15 cellular contexts compared by ENCODE assay signal in the genomic region with DNA sequence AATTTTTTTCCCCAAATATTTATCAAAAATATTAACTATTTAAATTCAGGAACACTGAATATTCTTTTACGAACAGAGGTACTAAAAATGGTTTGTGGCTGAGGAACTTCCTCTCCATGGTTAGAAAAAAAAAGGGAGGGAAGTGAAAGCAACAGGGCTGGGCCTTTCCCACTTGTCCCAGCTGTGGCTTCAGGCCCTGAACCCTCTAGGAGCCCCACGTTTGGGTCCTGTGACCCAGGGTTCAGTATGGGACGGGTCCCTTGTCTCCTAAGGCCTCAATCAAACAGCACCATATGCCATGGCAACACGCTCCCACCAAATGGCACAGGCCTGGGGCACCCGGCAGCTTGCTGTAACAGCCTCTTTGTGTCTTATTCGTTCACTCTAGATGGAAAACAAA. TPM values are rescaled to one million over a fixed set of nuclear protein-coding genes. Genes with fewer than 3 reads are reported as not detected.
DNase-seq lines count a peak whose midpoint lies in the region; ATAC-seq, FAIRE-seq and TF ChIP-seq lines count a peak whose summit lies in the region.
"Had no signal": no experiment of that assay in that cellular context is flagged by ENCODE, and none has a peak within 500 bp of the region (broad histone marks: within the 10 kb centered on the region; RNA-seq: fewer than 3 reads in every experiment).

No MANE protein-coding gene starts in this region.

- H3K36me3 Mint-ChIP-seq in endodermal cell (ENCODE audit: low read depth): peaks cover 34% of the 10 kb centered on the region

- H3K9me3 ChIP-seq in endodermal cell (ENCODE audit: control insufficient read depth, low read length) (no peaks in the 10 kb centered on the region), osteoblast (ENCODE audit: low read depth, low read length) (no peaks in the 10 kb centered on the region)

- no peak overlapping the region for H3K4me3 ChIP-seq in endodermal cell (ENCODE audit: low read length)
- no peak overlapping the region for H3K4me3 ChIP-seq in osteoblast (ENCODE audit: insufficient read depth, low read length)
- H3K4me3 ChIP-seq: hepatocyte had no signal

- H3K27ac ChIP-seq in endodermal cell (ENCODE audit: low read depth, low read length): no peak overlapping the region
- peak overlapping the region; percentile 40 for H3K27ac ChIP-seq in osteoblast (ENCODE audit: low read depth, low read length)
- H3K27ac ChIP-seq: C4-2B had no signal

- peak overlapping the region; percentile 47 for H2AFZ ChIP-seq in osteoblast (ENCODE audit: low read length)
- H2AFZ ChIP-seq: hepatocyte had no signal

- peaks cover 20% of the 10 kb centered on the region for H3K36me3 ChIP-seq in endodermal cell (ENCODE audit: control insufficient read depth, insufficient read depth, low read length)
- no peaks in the 10 kb centered on the region for H3K36me3 ChIP-seq in osteoblast (ENCODE audit: insufficient read depth, low read length)

- no peaks in the 10 kb centered on the region for H3K9me3 Mint-ChIP-seq in endodermal cell
- H3K9me3 Mint-ChIP-seq: activated naive CD4-positive, alpha-beta T cell treated with anti-CD3 and anti-CD28 coated beads, Interleukin-2, amount 10 ng/mL, durations not matched to agents 7 days and 5 days had no signal

- H3K4me1 ChIP-seq in endodermal cell (ENCODE audit: control insufficient read depth, insufficient read depth, low read length): peaks cover 11% of the 10 kb centered on the region
- H3K4me1 ChIP-seq in osteoblast (ENCODE audit: insufficient read depth, low read length): peaks cover 20% of the 10 kb centered on the region

- H3K4me3 Mint-ChIP-seq in endodermal cell: no peak overlapping the region
- H3K4me3 Mint-ChIP-seq: activated naive CD4-positive, alpha-beta T cell treated with anti-CD3 and anti-CD28 coated beads, Interleukin-2, amount 10 ng/mL, durations not matched to agents 7 days and 5 days had no signal

- H4K20me1 ChIP-seq in osteoblast (ENCODE audit: insufficient read depth, low read length): no peaks in the 10 kb centered on the region

- ATAC-seq in HG03460 (IDR thresholded peaks at IDR 0.05; ENCODE audit: unreplicated experiment): no peak

- H3K4me2 ChIP-seq in osteoblast (ENCODE audit: insufficient read depth, low read length): no peak overlapping the region
- H3K4me2 ChIP-seq: hepatocyte had no signal

- H3K27me3 ChIP-seq in endodermal cell (ENCODE audit: control insufficient read depth, insufficient read depth, low read length, poor library complexity, severe bottlenecking) (no peaks in the 10 kb centered on the region), osteoblast (ENCODE audit: insufficient read depth, low read length) (no peaks in the 10 kb centered on the region)
- H3K27me3 ChIP-seq: hepatocyte had no signal

- peaks cover 18% of the 10 kb centered on the region for H3K4me1 Mint-ChIP-seq in endodermal cell

- H3K79me2 ChIP-seq in osteoblast (ENCODE audit: insufficient read depth, low read length): no peaks in the 10 kb centered on the region
- H3K79me2 ChIP-seq: hepatocyte had no signal

- WGBS in endodermal cell (ENCODE audit: insufficient coverage in 1 of 2, insufficient read length in 1 of 2), 2 experiments: 92 to 97% methylated on average over 6 of the region's 6 CpGs

- TF ChIP-seq CTCF in endodermal cell (conservative IDR thresholded peaks at IDR 0.05) (no peak), osteoblast (IDR thresholded peaks at IDR 0.05; ENCODE audit: extremely low read depth, low read depth, low read length) (no peak)

- no peak for FAIRE-seq in urothelium cell line (lab: Jason Lieb, UNC)

- peak; percentile 52 for DNase-seq in CMK (ENCODE audit: low read depth)
- DNase-seq in NOMO-1 treated with DMSO at 0.1 percent for 48 hours (lab: John Stamatoyannopoulos, UW; ENCODE audit: unreplicated experiment): peak; percentile 80
- no peak for DNase-seq in endodermal cell
- DNase-seq in osteoblast (ENCODE audit: insufficient read length, low spot score, missing footprints): no peak
- no peak for DNase-seq in T-helper 9 cell
- no peak for DNase-seq in urothelium cell line (ENCODE audit: low spot score)
- no peak for DNase-seq in NCI-H345 treated with DMSO at 0.1 percent for 48 hours (lab: John Stamatoyannopoulos, UW; ENCODE audit: unreplicated experiment)
- DNase-seq: activated CD4-positive, CD25-positive, alpha-beta regulatory T cell; activated naive CD4-positive, alpha-beta T cell treated with anti-CD3 and anti-CD28 coated beads, Interleukin-2, amount 10 ng/mL, durations not matched to agents 7 days and 5 days; NCI-H1694; NK-92 treated with Interleukin-12 subunit alpha and Interleukin-12 subunit beta, amount 100 ng/mL, for 24 hours; stimulated activated CD8-positive, alpha-beta memory T cell treated with anti-CD3 and anti-CD28 coated beads, Interleukin-4, amount 100 ng/mL, for 48 hours had no signal

- H3K27ac Mint-ChIP-seq in endodermal cell: peak overlapping the region; percentile 30

- no peaks in the 10 kb centered on the region for H3K27me3 Mint-ChIP-seq in endodermal cell (ENCODE audit: insufficient read depth)
- H3K27me3 Mint-ChIP-seq: activated naive CD4-positive, alpha-beta T cell treated with anti-CD3 and anti-CD28 coated beads, Interleukin-2, amount 10 ng/mL, durations not matched to agents 7 days and 5 days had no signal

- no peak overlapping the region for H3K9ac ChIP-seq in endodermal cell (ENCODE audit: extremely low read depth, low read length, poor library complexity, severe bottlenecking)

RNA-seq across cellular contexts. Expression of gene POC1A, which starts 32.4 kb away (rescaled TPM):
- 10 to 100 TPM; 19.7 to 24.0 TPM for total RNA-seq in endodermal cell
- 18.8 TPM for polyA plus RNA-seq in endodermal cell (2013, experiment 1 of 2)
- polyA plus RNA-seq in endodermal cell (2013, experiment 2 of 2): 19.5 TPM
- total RNA-seq in osteoblast: 1.8 and 3.2 TPM in 2 replicates

Comparison
In these comparisons a context has a peak if more than half of its experiments do, and no peak if none do; other contexts are left out.
1. DNase-seq: peak in CMK (single experiment) and NOMO-1 treated with DMSO at 0.1 percent for 48 hours (single experiment); none in endodermal cell (single experiment), osteoblast (single experiment), T-helper 9 cell (single experiment), urothelium cell line (single experiment) and NCI-H345 treated with DMSO at 0.1 percent for 48 hours (single experiment).